8 cellular contexts compared by ENCODE assay signal in genomic region chr10:11551915-11552602, GRCh38. TPM values are rescaled to one million over a fixed set of nuclear protein-coding genes. Genes with fewer than 3 reads are reported as not detected.
DNase-seq lines count a peak whose midpoint lies in the region; ATAC-seq and TF ChIP-seq lines count a peak whose summit lies in the region.

No MANE protein-coding gene starts in this region.

- no peaks in the 10 kb centered on the region for H3K36me3 ChIP-seq in prostate gland

- H3K4me3 ChIP-seq in AG09309 (ENCODE audit: control insufficient read depth, low read depth, low read length) (no peak overlapping the region), WI38 (ENCODE audit: low read depth, low read length) (peak overlapping the region; percentile 29; the same call in 1 of the 2 replicates), prostate gland (no peak overlapping the region)

- H3K4me1 ChIP-seq in prostate gland (replicated peaks) = no peaks in the 10 kb centered on the region

- no peak for TF ChIP-seq POLR2A in prostate gland (IDR thresholded peaks at IDR 0.05)

- H3K9me3 ChIP-seq in prostate gland = no peaks in the 10 kb centered on the region

- ATAC-seq in HG02938 (IDR thresholded peaks at IDR 0.05; ENCODE audit: unreplicated experiment) = peak; percentile 37

- no peak for TF ChIP-seq CTCF in AG09309 (IDR thresholded peaks at IDR 0.05; ENCODE audit: control insufficient read depth, insufficient read depth, low read depth, low read length, missing control alignments)
- no peak for TF ChIP-seq CTCF in WI38 (IDR thresholded peaks at IDR 0.05; ENCODE audit: low read depth, low read length)
- no peak for TF ChIP-seq CTCF in prostate gland (IDR thresholded peaks at IDR 0.05)

- DNase-seq in AG09309 (ENCODE audit: low read depth) (peak; percentile 77), kidney glomerular epithelial cell (lab: John Stamatoyannopoulos, UW) (peak; percentile 89), prostate gland (ENCODE audit: low spot score) (no peak), NCI-H2171 treated with DMSO at 0.1 percent for 48 hours (lab: John Stamatoyannopoulos, UW) (no peak), Ammon's horn (ENCODE audit: low spot score) (no peak)
- DNase-seq in stimulated activated naive CD4-positive, alpha-beta T cell (lab: John Stamatoyannopoulos, UW) = no peak

- WGBS in prostate gland = 84% methylated on average over 4 of the region's 4 CpGs

- no peak overlapping the region for H3K27ac ChIP-seq in prostate gland

- no peaks in the 10 kb centered on the region for H3K27me3 ChIP-seq in prostate gland (replicated peaks; ENCODE audit: insufficient read depth)

- intact Hi-C loops in prostate gland (cut with DNase I) = no loop called here

RNA-seq across cellular contexts. Expression of gene USP6NL, which starts 59.4 kb away (rescaled TPM):
- total RNA-seq in prostate gland = 10 to 100 TPM; 13.9 to 28.4 TPM

Comparison
In these comparisons a context has a peak if more than half of its experiments do, and no peak if none do; other contexts are left out.
1. DNase-seq: peak in AG09309 (single experiment) and kidney glomerular epithelial cell (single experiment); none in prostate gland (single experiment), stimulated activated naive CD4-positive, alpha-beta T cell (0 of 6), NCI-H2171 treated with DMSO at 0.1 percent for 48 hours (single experiment) and Ammon's horn (single experiment).